ENCODE assay signal across 14 cellular contexts in the genomic region with DNA sequence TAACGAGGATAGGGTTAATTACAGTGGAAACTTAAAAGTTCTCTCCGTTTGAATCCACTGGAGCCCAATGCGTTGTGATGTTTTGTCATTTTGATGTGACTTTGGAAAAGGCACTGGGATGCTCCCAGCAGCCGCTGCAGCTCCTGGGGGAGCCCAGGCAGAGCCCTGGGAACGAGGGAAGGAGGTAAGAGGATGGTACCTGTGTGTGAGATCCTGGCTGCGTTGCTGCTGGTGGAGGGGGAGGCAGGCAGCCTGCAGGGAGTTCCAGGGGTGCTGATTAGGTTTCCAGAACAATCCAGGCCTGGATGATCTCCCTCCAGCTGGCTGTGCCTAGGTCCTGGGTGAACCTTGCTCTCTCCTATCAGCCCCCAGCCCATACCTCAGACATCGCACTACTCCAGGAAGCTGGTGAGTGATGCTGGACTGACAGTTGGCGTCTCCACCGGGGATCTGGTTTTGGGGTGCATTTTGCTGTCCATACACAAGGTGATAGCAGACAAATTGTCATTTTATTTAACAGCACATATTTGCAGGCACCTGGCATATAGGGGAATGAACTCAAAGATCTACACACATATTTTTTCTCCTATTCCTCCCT.
A peak's percentile ranks its signal among the peaks of the same experiment; 100 is the strongest.
DNase-seq lines count a peak whose midpoint lies in the region; ATAC-seq and TF ChIP-seq lines count a peak whose summit lies in the region.
"Had no signal": no experiment of that assay in that cellular context is flagged by ENCODE, and none has a peak within 500 bp of the region (broad histone marks: within the 10 kb centered on the region; RNA-seq: fewer than 3 reads in every experiment).

No MANE protein-coding gene starts in this region.

- no peak overlapping the region for H3K4me3 ChIP-seq in Caco-2 (ENCODE audit: low read depth, low read length)
- H3K4me3 ChIP-seq in neuronal stem cell (ENCODE audit: low read length in 2 of 2) = no peak overlapping the region

- H3K23ac ChIP-seq in neuronal stem cell (ENCODE audit: low read depth, low read length, poor library complexity) = no peak overlapping the region

- POLR2A ChIA-PET in Caco-2 (lab: Charles Lee) = no interaction called here

- no peak overlapping the region for H4K91ac ChIP-seq in neuronal stem cell (ENCODE audit: low read depth, low read length, poor library complexity)

- H3K18ac ChIP-seq in neuronal stem cell (ENCODE audit: low read length) = peak overlapping the region; percentile 83

- intact Hi-C loops in Caco-2 (cut with micrococcal nuclease; ENCODE audit: unreplicated experiment) = loop anchor here (1.0 to 10.0 kb wide), 3 partner anchors 19 to 512 kb away; no protein-coding TSS in a partner anchor

- WGBS in neuronal stem cell (ENCODE audit: extremely low coverage in 2 of 2, insufficient read length in 2 of 2, insufficient replicate concordance in 1 of 2), 2 donors = no CpG with 5 or more reads among the region's 9 CpGs

- peak overlapping the region; percentile 76 for H2BK5ac ChIP-seq in neuronal stem cell (ENCODE audit: low read length)

- H3K14ac ChIP-seq in neuronal stem cell (ENCODE audit: low read length) = no peak overlapping the region

- H2BK120ac ChIP-seq in neuronal stem cell (ENCODE audit: low read depth, low read length) = peak overlapping the region; percentile 92

- H3K27me3 Mint-ChIP-seq in Caco-2 (ENCODE audit: insufficient read depth, unreplicated experiment) = no peaks in the 10 kb centered on the region

- H3K27me3 ChIP-seq in Caco-2 (replicated peaks; ENCODE audit: control insufficient read depth, insufficient read depth, low read length) (no peaks in the 10 kb centered on the region), neuronal stem cell (ENCODE audit: control insufficient read depth in 3 of 3, insufficient read depth in 3 of 3, low read depth in 1 of 3, low read length in 3 of 3) (peaks cover 0 to 31% (median 0%) of the 10 kb centered on the region in 3 experiments)
- H3K27me3 ChIP-seq: BE2C had no signal

- H3K27ac Mint-ChIP-seq in Caco-2 (ENCODE audit: unreplicated experiment) = peak overlapping the region; percentile 77
- H3K27ac Mint-ChIP-seq: CD8-positive, alpha-beta T cell had no signal

- H3K4me2 ChIP-seq in neuronal stem cell (ENCODE audit: insufficient read depth, low read length, poor library complexity, severe bottlenecking) = no peak overlapping the region

- H2BK15ac ChIP-seq in neuronal stem cell (ENCODE audit: low read length) = no peak overlapping the region

- peaks cover 14% of the 10 kb centered on the region for H3K4me1 ChIP-seq in Caco-2
- peaks cover 21 to 22% of the 10 kb centered on the region in 2 donors for H3K4me1 ChIP-seq in neuronal stem cell (ENCODE audit: control insufficient read depth in 2 of 2, insufficient read depth in 1 of 2, low read depth in 1 of 2, low read length in 2 of 2)

- H3K4me1 Mint-ChIP-seq in Caco-2 (ENCODE audit: low read depth, unreplicated experiment) = peaks cover 21% of the 10 kb centered on the region

- H3K27ac ChIP-seq in neuronal stem cell (replicated peaks; ENCODE audit: low read length) = no peak overlapping the region

- no peak overlapping the region for H3K4me3 Mint-ChIP-seq in Caco-2 (ENCODE audit: unreplicated experiment)
- H3K4me3 Mint-ChIP-seq: CD8-positive, alpha-beta T cell had no signal

- peaks cover 5% of the 10 kb centered on the region for H3K36me3 Mint-ChIP-seq in Caco-2 (ENCODE audit: insufficient read depth, unreplicated experiment)
- H3K36me3 Mint-ChIP-seq: CD8-positive, alpha-beta T cell had no signal

- H2AK5ac ChIP-seq in neuronal stem cell (ENCODE audit: low read depth, low read length) = peak overlapping the region; percentile 82

- CTCF ChIA-PET in Caco-2 (lab: Charles Lee) = interaction anchor here (1.7 to 1.8 kb wide), 2 partner anchors 18 to 271 kb away, joined by 6 to 8 read pairs; no protein-coding TSS in a partner anchor

- no TSS peak for BruUV-seq in Caco-2 (replicated peaks; lab: Mats Ljungman, UMichigan)

- DNase-seq in Caco-2 = no peak
- DNase-seq in NCI-H69 (lab: John Stamatoyannopoulos, UW) = peak; percentile 63
- no peak for DNase-seq in left lobe of liver (ENCODE audit: low spot score)
- no peak for DNase-seq in neuronal stem cell (ENCODE audit: low spot score)
- no peak for DNase-seq in medulla oblongata (ENCODE audit: extremely low spot score)
- DNase-seq in NOMO-1 (lab: John Stamatoyannopoulos, UW; ENCODE audit: unreplicated experiment in 2 of 2) = no peak
- DNase-seq in erythroblast (lab: John Stamatoyannopoulos, UW) = no peak
- DNase-seq: BE2C; CD8-positive, alpha-beta T cell; COR-L47; DND-41; GDM1 had no signal

- peak; percentile 4 for ATAC-seq in left lobe of liver
- ATAC-seq in HG03045 (IDR thresholded peaks at IDR 0.05; ENCODE audit: unreplicated experiment) = no peak
- ATAC-seq: CD8-positive, alpha-beta T cell; HCT116 had no signal

- H3K79me1 ChIP-seq in neuronal stem cell (ENCODE audit: low read depth, low read length) = no peaks in the 10 kb centered on the region

- no peak overlapping the region for H4K8ac ChIP-seq in neuronal stem cell (ENCODE audit: low read depth, low read length)

- H3K9me3 ChIP-seq in Caco-2 = no peaks in the 10 kb centered on the region
- H3K9me3 ChIP-seq in neuronal stem cell (replicated peaks in 1 of 2; ENCODE audit: control insufficient read depth in 2 of 2, insufficient read depth in 1 of 2, low read depth in 1 of 2, low read length in 2 of 2) = no peaks in the 10 kb centered on the region
- H3K9me3 ChIP-seq: BE2C had no signal

- no peak overlapping the region for H3K4ac ChIP-seq in neuronal stem cell (ENCODE audit: low read length)

- no peaks in the 10 kb centered on the region for H3K36me3 ChIP-seq in Caco-2 (ENCODE audit: control insufficient read depth, insufficient read depth, low read length)
- no peaks in the 10 kb centered on the region for H3K36me3 ChIP-seq in neuronal stem cell (replicated peaks in 1 of 2; ENCODE audit: control insufficient read depth in 2 of 2, insufficient read depth in 2 of 2, low read length in 2 of 2)
- H3K36me3 ChIP-seq: BE2C had no signal

- H2AFZ ChIP-seq in neuronal stem cell (ENCODE audit: low read length) = no peak overlapping the region

- no peak for TF ChIP-seq POLR2A in erythroblast (IDR thresholded peaks at IDR 0.05; ENCODE audit: low read length)

- peak overlapping the region; percentile 7 for H3K9ac ChIP-seq in neuronal stem cell (ENCODE audit: low read depth, low read length, poor library complexity)

- H2BK12ac ChIP-seq in neuronal stem cell (ENCODE audit: low read length) = peak overlapping the region; percentile 61

- TF ChIP-seq CTCF in Caco-2 (IDR thresholded peaks at IDR 0.05; ENCODE audit: insufficient read depth in 1 of 2, low read depth in 1 of 2, low read length in 1 of 2, severe bottlenecking in 1 of 2, unreplicated experiment in 1 of 2) = no peak

- no peaks in the 10 kb centered on the region for H3K9me3 Mint-ChIP-seq in Caco-2 (ENCODE audit: unreplicated experiment)
- H3K9me3 Mint-ChIP-seq: CD8-positive, alpha-beta T cell had no signal
